In the genomic region with DNA sequence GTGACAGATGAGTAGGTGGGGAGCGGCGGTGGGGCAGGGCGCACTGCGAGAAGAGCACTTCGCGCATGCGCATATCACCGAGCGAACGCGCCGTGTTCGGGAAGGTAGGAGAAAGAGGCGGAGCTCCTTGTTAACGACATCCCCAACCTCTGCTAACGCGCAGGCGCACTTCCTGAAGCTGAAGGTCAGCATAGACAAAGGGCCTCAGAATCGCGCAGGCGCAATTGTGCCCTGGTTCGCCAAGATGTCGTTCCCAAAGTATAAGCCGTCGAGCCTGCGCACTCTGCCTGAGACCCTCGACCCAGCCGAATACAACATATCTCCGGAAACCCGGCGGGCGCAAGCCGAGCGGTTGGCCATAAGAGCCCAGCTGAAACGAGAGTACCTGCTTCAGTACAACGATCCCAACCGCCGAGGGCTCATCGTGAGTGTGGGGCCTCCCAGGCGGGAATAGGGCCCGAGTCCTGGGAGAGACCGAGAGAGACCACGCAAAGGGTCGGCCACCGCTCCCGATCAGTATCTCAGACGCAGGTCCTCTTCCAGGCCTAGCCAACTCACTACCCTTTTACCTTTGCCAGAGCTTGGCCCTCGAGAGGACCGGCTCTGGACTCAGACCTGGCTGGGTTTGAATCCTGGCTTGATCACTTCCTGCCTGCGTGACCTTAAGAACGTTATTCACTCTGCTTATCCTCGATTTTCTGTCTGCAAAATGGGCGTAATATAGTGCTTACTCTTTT, we compare ENCODE assay signal across 8 cellular contexts.
DNase-seq lines count a peak whose midpoint lies in the region; ATAC-seq lines count a peak whose summit lies in the region.

A gene (plus strand): TSS at position 221 of the 737 bp plus-strand sequence. CDS start 24 bp downstream, at position 245.

- ATAC-seq in GM19372 (IDR thresholded peaks at IDR 0.05; ENCODE audit: low read depth, unreplicated experiment): peak; percentile 92
- peak; percentile 93 for ATAC-seq in HG03558 (IDR thresholded peaks at IDR 0.05; ENCODE audit: extremely low read depth, unreplicated experiment)

- DNase-seq in C1 segment of cervical spinal cord (lab: John Stamatoyannopoulos, UW): peak; percentile 38 to 97 (median 94)
- peak; percentile 90 for DNase-seq in NCI-H748 treated with DMSO at 0.1 percent for 48 hours (lab: John Stamatoyannopoulos, UW)
- DNase-seq in activated CD4-positive, alpha-beta T cell treated with anti-CD3 and anti-CD28 coated beads, Interleukin-2, amount 50 U/mL, for 24 hours (ENCODE audit: low read depth in 1 of 2, low spot score in 1 of 2): peak; percentile 87 to 96
- DNase-seq in dedifferentiated amniotic fluid mesenchymal stem cell (ENCODE audit: extremely low spot score): peak; percentile 99
- DNase-seq in left kidney (ENCODE audit: low read depth, low spot score): peak; percentile 100
- peak; percentile 94 to 96 for DNase-seq in stimulated activated CD4-positive, alpha-beta T cell treated with anti-CD3 and anti-CD28 coated beads, Interleukin-2, amount 100 ng/mL, for 24 hours

Comparison
In these comparisons a context has a peak if more than half of its experiments do, and no peak if none do; other contexts are left out.
1. Peak in every context shown above with its lines: DNase-seq and ATAC-seq.